Comparison of ENCODE assay signal across 22 cellular contexts in the genomic region with DNA sequence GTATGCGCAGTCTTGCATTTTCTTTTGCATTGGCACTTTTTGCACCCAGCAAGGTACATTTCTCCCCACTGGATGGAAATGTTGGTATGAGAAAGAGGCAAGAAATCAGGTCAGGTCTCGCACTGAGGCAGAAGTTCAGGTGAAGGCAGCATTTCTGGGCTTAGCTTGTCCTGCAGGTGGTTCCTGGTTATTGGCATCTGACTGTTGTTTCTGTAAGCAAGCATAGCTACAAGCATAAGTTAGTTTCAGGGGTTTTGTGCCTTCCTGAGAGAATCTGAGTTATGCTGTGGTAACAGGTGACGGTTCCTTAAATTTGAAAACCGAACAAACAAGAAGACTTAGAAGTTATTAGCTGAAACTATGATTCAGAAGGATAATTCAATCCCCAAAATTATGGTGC.
"Had no signal": no experiment of that assay in that cellular context is flagged by ENCODE, and none has a peak within 500 bp of the region (broad histone marks: within the 10 kb centered on the region; RNA-seq: fewer than 3 reads in every experiment).

No MANE protein-coding gene starts in this region.

- H3K9me3 ChIP-seq: neutrophil, pancreas, psoas muscle, right lobe of liver, sigmoid colon, stomach, thoracic aorta, thyroid gland, tibial nerve, upper lobe of left lung, vagina had no signal

- H3K36me3 ChIP-seq: neutrophil, pancreas, right lobe of liver, sigmoid colon, stomach, thoracic aorta, thyroid gland, tibial nerve, upper lobe of left lung, vagina had no signal

- H3K27ac ChIP-seq: neutrophil, pancreas, psoas muscle, right lobe of liver, sigmoid colon, stomach, thoracic aorta, thyroid gland, tibial nerve, upper lobe of left lung, vagina had no signal

- H3K4me1 ChIP-seq: pancreas, psoas muscle, right lobe of liver, sigmoid colon, stomach, thyroid gland, tibial nerve, upper lobe of left lung had no signal

- DNase-seq: nephron progenitor cell; nucleus accumbens; pancreas; psoas muscle; right cardiac atrium; right lobe of liver; sigmoid colon; small intestine; stimulated activated CD4-positive, alpha-beta T cell treated with anti-CD3 and anti-CD28 coated beads, Interleukin-15, amount 100 ng/mL, for 24 hours; stimulated activated CD4-positive, alpha-beta T cell treated with anti-CD3 and anti-CD28 coated beads, Interleukin-2, amount 100 ng/mL, for 24 hours; stimulated activated CD4-positive, alpha-beta T cell treated with anti-CD3 and anti-CD28 coated beads, Interleukin-2, amount 100 ng/mL, for 48 hours; stimulated activated CD4-positive, alpha-beta T cell treated with anti-CD3 and anti-CD28 coated beads, Interleukin-4, amount 100 ng/mL, for 24 hours; stimulated activated naive B cell treated with anti-CD40 and anti-IgM and Interleukin-4, amounts not matched to agents 10 μg/mL and 1 μg/mL and 100 μg/mL, for 72 hours; stimulated activated naive CD4-positive, alpha-beta T cell treated with Interleukin-2 at 50 U/mL for 16 hours; stomach; thyroid gland; trophoblast cell had no signal

- H3K27me3 ChIP-seq: neutrophil, pancreas, right lobe of liver, sigmoid colon, stomach, thyroid gland, tibial nerve, upper lobe of left lung, vagina had no signal

- H3K4me3 ChIP-seq: pancreas, psoas muscle, right lobe of liver, sigmoid colon, stomach, thoracic aorta, thyroid gland, tibial nerve, upper lobe of left lung, vagina had no signal
